In genomic region chr13:23817833-23818232, GRCh38 we compare ENCODE assay signal across 27 cellular contexts.
DNase-seq lines count a peak whose midpoint lies in the region; ATAC-seq lines count a peak whose summit lies in the region.
"Had no signal": no experiment of that assay in that cellular context is flagged by ENCODE, and none has a peak within 500 bp of the region (broad histone marks: within the 10 kb centered on the region; RNA-seq: fewer than 3 reads in every experiment).

No MANE protein-coding gene starts in this region.

- peak overlapping the region in 6 of 11 experiments; percentile 19 to 46 (median 40); a peak in 10 of 22 replicates for H3K4me2 ChIP-seq in BLaER1 treated with 17β-estradiol and CSF1 and Interleukin-3, amounts not matched to agents 10 nM and 100 nM
- H3K4me2 ChIP-seq: A549, GM23338 had no signal

- no peaks in the 10 kb centered on the region for H3K9me3 Mint-ChIP-seq in naive B cell
- H3K9me3 Mint-ChIP-seq in activated T-cell treated with anti-CD3 and anti-CD28 coated beads, Interleukin-2, amount 50 U/mL, for 72 hours = no peaks in the 10 kb centered on the region
- H3K9me3 Mint-ChIP-seq: GM23338 had no signal

- no peak overlapping the region for H3K27ac ChIP-seq in BLaER1 treated with 17β-estradiol and CSF1 and Interleukin-3, amounts not matched to agents 10 nM and 100 nM
- H3K27ac ChIP-seq: A549 had no signal

- peaks cover 8 to 13% (median 13%) of the 10 kb centered on the region in 3 donors for H3K4me1 Mint-ChIP-seq in naive B cell
- H3K4me1 Mint-ChIP-seq in activated T-cell treated with anti-CD3 and anti-CD28 coated beads, Interleukin-2, amount 50 U/mL, for 72 hours (ENCODE audit: low read depth) = no peaks in the 10 kb centered on the region

- H4K20me1 ChIP-seq in BLaER1 treated with 17β-estradiol and CSF1 and Interleukin-3, amounts not matched to agents 10 nM and 100 nM = no peaks in the 10 kb centered on the region

- H3K27ac Mint-ChIP-seq in naive B cell = peak overlapping the region in 3 of 6 donors; percentile 18 to 76 (median 18)
- no peak overlapping the region for H3K27ac Mint-ChIP-seq in activated T-cell treated with anti-CD3 and anti-CD28 coated beads, Interleukin-2, amount 50 U/mL, for 72 hours
- H3K27ac Mint-ChIP-seq: GM23338 had no signal

- ATAC-seq in naive B cell (ENCODE audit: low read depth in 2 of 2) (peak; percentile 64 to 79), GM19395 (IDR thresholded peaks at IDR 0.05; ENCODE audit: unreplicated experiment) (no peak)
- ATAC-seq in activated T-cell treated with anti-CD3 and anti-CD28 coated beads, Interleukin-2, amount 50 U/mL, for 72 hours (replicated peaks in 1 of 2) = no peak
- ATAC-seq: A549, GM23338, PC-3 had no signal

- H3K9me3 ChIP-seq in BLaER1 treated with 17β-estradiol and CSF1 and Interleukin-3, amounts not matched to agents 10 nM and 100 nM (replicated peaks in 1 of 11) = peaks cover 0 to 7% (median 0%) of the 10 kb centered on the region in 11 experiments; a peak in 5 of 22 replicates
- H3K9me3 ChIP-seq: A549, BE2C, Caco-2 had no signal

- peaks cover 21 to 23% of the 10 kb centered on the region in 2 donors for H3K36me3 Mint-ChIP-seq in naive B cell
- no peaks in the 10 kb centered on the region for H3K36me3 Mint-ChIP-seq in activated T-cell treated with anti-CD3 and anti-CD28 coated beads, Interleukin-2, amount 50 U/mL, for 72 hours (ENCODE audit: insufficient read depth in 2 of 2)

- H3K4me1 ChIP-seq in BLaER1 treated with 17β-estradiol and CSF1 and Interleukin-3, amounts not matched to agents 10 nM and 100 nM = peaks cover 0 to 17% (median 9%) of the 10 kb centered on the region in 10 experiments; a peak in 10 of 20 replicates
- H3K4me1 ChIP-seq: A549, Caco-2 had no signal

- H3K36me3 ChIP-seq in BLaER1 treated with 17β-estradiol and CSF1 and Interleukin-3, amounts not matched to agents 10 nM and 100 nM = peaks cover 0 to 11% (median 0%) of the 10 kb centered on the region in 11 experiments; a peak in 4 of 22 replicates
- H3K36me3 ChIP-seq: BE2C had no signal

- H3K4me3 Mint-ChIP-seq in naive B cell = peak overlapping the region in 3 of 8 donors; percentile 7 to 80 (median 12)
- no peak overlapping the region for H3K4me3 Mint-ChIP-seq in activated T-cell treated with anti-CD3 and anti-CD28 coated beads, Interleukin-2, amount 50 U/mL, for 72 hours
- H3K4me3 Mint-ChIP-seq: CD4-positive, alpha-beta memory T cell; GM23338 had no signal

- peaks cover 0 to 3% (median 0%) of the 10 kb centered on the region in 3 donors for H3K27me3 Mint-ChIP-seq in naive B cell
- H3K27me3 Mint-ChIP-seq in activated T-cell treated with anti-CD3 and anti-CD28 coated beads, Interleukin-2, amount 50 U/mL, for 72 hours (ENCODE audit: low read depth) = no peaks in the 10 kb centered on the region
- H3K27me3 Mint-ChIP-seq: CD4-positive, alpha-beta memory T cell had no signal

- DNase-seq in Jurkat, Clone E6-1 (ENCODE audit: low read depth, low spot score) = peak; percentile 28
- DNase-seq in NOMO-1 treated with dmso at 0.1 percent for 144 hours (lab: John Stamatoyannopoulos, UW; ENCODE audit: unreplicated experiment) (peak; percentile 12), naive B cell (peak; percentile 31), OCI-M2 (lab: John Stamatoyannopoulos, UW; ENCODE audit: unreplicated experiment) (no peak)
- DNase-seq in activated T-cell treated with anti-CD3 and anti-CD28 coated beads, Interleukin-2, amount 50 U/mL, for 72 hours = no peak
- DNase-seq: BE2C; Caco-2; DMS 273 treated with DMSO at 0.1 percent for 48 hours; DMS79 treated with DMSO at 0.1 percent for 48 hours; HCEC 1CT; IMR-90; MM.1S; NCI-H1105 treated with DMSO at 0.1 percent for 48 hours; NCI-H1694; NCI-H2081; NCI-H2171; NCI-H345; NCI-H524; NCI-H774; NK-92 treated with Interleukin-12 subunit alpha and Interleukin-12 subunit beta, amount 100 ng/mL, for 24 hours; PC-3; Right ventricle myocardium superior had no signal

- H3K9ac ChIP-seq in BLaER1 treated with 17β-estradiol and CSF1 and Interleukin-3, amounts not matched to agents 10 nM and 100 nM = no peak overlapping the region

- no peaks in the 10 kb centered on the region for H3K27me3 ChIP-seq in BLaER1 treated with 17β-estradiol and CSF1 and Interleukin-3, amounts not matched to agents 10 nM and 100 nM
- H3K27me3 ChIP-seq: BE2C had no signal

- no peak overlapping the region for H3K4me3 ChIP-seq in BLaER1 treated with 17β-estradiol and CSF1 and Interleukin-3, amounts not matched to agents 10 nM and 100 nM
- H3K4me3 ChIP-seq in Jurkat, Clone E6-1 (ENCODE audit: low read length) = no peak overlapping the region
- H3K4me3 ChIP-seq: A549, GM23338 had no signal

Comparison
In these comparisons a context has a peak if more than half of its experiments do, and no peak if none do; other contexts are left out.
1. DNase-seq: peak in Jurkat, Clone E6-1 (single experiment), NOMO-1 treated with dmso at 0.1 percent for 144 hours (single experiment) and naive B cell (single experiment); none in activated T-cell treated with anti-CD3 and anti-CD28 coated beads, Interleukin-2, amount 50 U/mL, for 72 hours (0 of 2) and OCI-M2 (single experiment).
2. ATAC-seq: peak in naive B cell (2 of 2); none in GM19395 (single experiment) and activated T-cell treated with anti-CD3 and anti-CD28 coated beads, Interleukin-2, amount 50 U/mL, for 72 hours (0 of 2).